8 cellular contexts compared by ENCODE assay signal in genomic region chr6:159729598-159729997, GRCh38. TPM values are rescaled to one million over a fixed set of nuclear protein-coding genes. Genes with fewer than 3 reads are reported as not detected.
A peak's percentile ranks its signal among the peaks of the same experiment; 100 is the strongest.
DNase-seq lines count a peak whose midpoint lies in the region; ATAC-seq, FAIRE-seq and TF ChIP-seq lines count a peak whose summit lies in the region.

No MANE protein-coding gene starts in this region.

- H3K79me2 ChIP-seq in KMS-11 (ENCODE audit: insufficient read depth, low read depth), result peaks cover 92% of the 10 kb centered on the region

- H2AFZ ChIP-seq in KMS-11 (ENCODE audit: low read depth), result no peak overlapping the region

- peaks cover 0 to 6% (median 0%) of the 10 kb centered on the region in 11 donors for H3K9me3 Mint-ChIP-seq in naive thymus-derived CD4-positive, alpha-beta T cell

- H3K36me3 ChIP-seq in KMS-11 (ENCODE audit: insufficient read depth) (no peaks in the 10 kb centered on the region; the same call in 1 of the 2 replicates), breast epithelium (no peaks in the 10 kb centered on the region)
- peaks cover 0 to 5% (median 0%) of the 10 kb centered on the region in 3 experiments for H3K36me3 ChIP-seq in naive thymus-derived CD4-positive, alpha-beta T cell (ENCODE audit: control insufficient read depth in 2 of 3, insufficient read depth in 3 of 3, low read length in 3 of 3)

- POLR2A ChIA-PET in naive thymus-derived CD4-positive, alpha-beta T cell (lab: Charles Lee), result interaction anchor here (1.0 to 5.8 kb wide), 5 partner anchors 9 to 240 kb away, joined by 3 to 115 read pairs (median 32); partner anchors contain the start of genes ACAT2, MRPL18, SOD2 and TCP1

- H3K4me1 ChIP-seq in KMS-11 (ENCODE audit: low read depth, poor library complexity, severe bottlenecking), result peaks cover 48% of the 10 kb centered on the region
- peaks cover 0 to 4% of the 10 kb centered on the region in 2 donors for H3K4me1 ChIP-seq in breast epithelium
- H3K4me1 ChIP-seq in naive thymus-derived CD4-positive, alpha-beta T cell (ENCODE audit: control insufficient read depth in 2 of 2, insufficient read depth in 2 of 2, low read length in 2 of 2), result peaks cover 37 to 41% of the 10 kb centered on the region in 2 donors

- H3K27ac ChIP-seq in KMS-11 (peak overlapping the region; percentile 4; the same call in 1 of the 2 replicates), breast epithelium (peak overlapping the region; percentile 19 to 54)
- H3K27ac ChIP-seq in naive thymus-derived CD4-positive, alpha-beta T cell (ENCODE audit: low read depth, low read length), result peak overlapping the region; percentile 91

- H3K27me3 ChIP-seq in KMS-11 (ENCODE audit: insufficient read depth, low read depth), result no peaks in the 10 kb centered on the region
- no peaks in the 10 kb centered on the region for H3K27me3 ChIP-seq in breast epithelium
- H3K27me3 ChIP-seq in naive thymus-derived CD4-positive, alpha-beta T cell (ENCODE audit: control insufficient read depth in 2 of 2, insufficient read depth in 2 of 2, low read length in 2 of 2), result no peaks in the 10 kb centered on the region

- peaks cover 0 to 14% (median 3%) of the 10 kb centered on the region in 5 donors for H3K36me3 Mint-ChIP-seq in naive thymus-derived CD4-positive, alpha-beta T cell

- H3K9ac ChIP-seq in KMS-11, result peak overlapping the region; percentile 96; the same call in 1 of the 2 replicates

- H3K9me3 ChIP-seq in breast epithelium, result no peaks in the 10 kb centered on the region
- H3K9me3 ChIP-seq in naive thymus-derived CD4-positive, alpha-beta T cell (ENCODE audit: control insufficient read depth in 2 of 3, low read length in 3 of 3), result no peaks in the 10 kb centered on the region

- H4K20me1 ChIP-seq in KMS-11 (ENCODE audit: insufficient read depth), result peaks cover 41% of the 10 kb centered on the region

- peak; percentile 81 for FAIRE-seq in GM12891 (lab: Jason Lieb, UNC)

- H3K4me3 ChIP-seq in KMS-11 (IDR thresholded peaks at IDR 0.05; ENCODE audit: insufficient read depth, low read depth, low read length) (no peak overlapping the region), breast epithelium (peak overlapping the region; percentile 88 to 96 (median 93))
- H3K4me3 ChIP-seq in naive thymus-derived CD4-positive, alpha-beta T cell (ENCODE audit: low read length), result peak overlapping the region; percentile 89

- CTCF ChIA-PET in naive thymus-derived CD4-positive, alpha-beta T cell (lab: Charles Lee), result interaction anchor here (1.3 to 1.4 kb wide), 2 partner anchors 38 to 61 kb away, joined by 4 to 5 read pairs; no protein-coding TSS in a partner anchor

- peaks cover 39 to 80% (median 70%) of the 10 kb centered on the region in 7 donors for H3K4me1 Mint-ChIP-seq in naive thymus-derived CD4-positive, alpha-beta T cell

- peak overlapping the region; percentile 85 to 96 (median 92) for H3K4me3 Mint-ChIP-seq in naive thymus-derived CD4-positive, alpha-beta T cell

- TF ChIP-seq CTCF in KMS-11 (conservative IDR thresholded peaks at IDR 0.05; ENCODE audit: low read depth, low read length) (no peak), breast epithelium (IDR thresholded peaks at IDR 0.05) (no peak)

- DNase-seq in GM12891 (ENCODE audit: insufficient read length, low spot score) (peak; percentile 8), breast epithelium (ENCODE audit: low spot score in 2 of 2) (no peak), pons (ENCODE audit: low spot score) (no peak), NCI-H2081 treated with DMSO at 0.1 percent for 48 hours (lab: John Stamatoyannopoulos, UW) (no peak), GOT3 (lab: John Stamatoyannopoulos, UW) (no peak)
- no peak for DNase-seq in naive thymus-derived CD4-positive, alpha-beta T cell

- TF ChIP-seq POLR2A in GM12891 (IDR thresholded peaks at IDR 0.05; ENCODE audit: low read depth, low read length) (no peak), breast epithelium (IDR thresholded peaks at IDR 0.05) (no peak)

- H3K4me2 ChIP-seq in KMS-11, result peak overlapping the region; percentile 81

- intact Hi-C loops in breast epithelium (cut with DNase I; ENCODE audit: low total_unique reads), result no loop called here
- intact Hi-C loops in naive thymus-derived CD4-positive, alpha-beta T cell (cut with micrococcal nuclease), result loop anchor here (2.0 to 10.0 kb wide), 4 partner anchors 15 to 1543 kb away; partner anchors contain the start of genes AGPAT4 (in 1 of the 2), EZR (in 1 of the 2) and TAGAP (in 1 of the 2)

- no peak for ATAC-seq in naive thymus-derived CD4-positive, alpha-beta T cell
- no peak for ATAC-seq in GM18511 (IDR thresholded peaks at IDR 0.05; ENCODE audit: unreplicated experiment)

- peak overlapping the region in 7 of 9 donors; percentile 58 to 95 (median 92) for H3K27ac Mint-ChIP-seq in naive thymus-derived CD4-positive, alpha-beta T cell

- H3K27me3 Mint-ChIP-seq in naive thymus-derived CD4-positive, alpha-beta T cell, result peaks cover 0 to 6% (median 0%) of the 10 kb centered on the region in 5 donors

TF ChIP-seq in GM12891, 5 proteins besides CTCF, POLR2A, EP300 and RAD21:
- TF ChIP-seq TAF1 (IDR thresholded peaks at IDR 0.05; ENCODE audit: low read depth, low read length) (no peak), SPI1 (IDR thresholded peaks at IDR 0.05; ENCODE audit: low read depth, low read length) (peak; percentile 90), PAX5 (IDR thresholded peaks at IDR 0.05; ENCODE audit: insufficient read depth, low read length, severe bottlenecking) (no peak)

RNA-seq across cellular contexts. Expression of gene WTAP, which starts 2.3 kb away (rescaled TPM):
- polyA plus RNA-seq in GM12891 (2012; ENCODE audit: low read depth, missing spikeins), result 37.1 TPM
- total RNA-seq in breast epithelium, result 100 to 1,000 TPM; 115 to 153 (median 116) TPM
- total RNA-seq in naive thymus-derived CD4-positive, alpha-beta T cell, result 100 to 1,000 TPM; 117 to 152 (median 141) TPM
- 100 to 1,000 TPM; 131 to 133 TPM for polyA plus RNA-seq in naive thymus-derived CD4-positive, alpha-beta T cell

RNA-seq across cellular contexts. Expression of gene ACAT2, which starts 32.2 kb away (rescaled TPM):
- 66.7 TPM for polyA plus RNA-seq in GM12891 (2012; ENCODE audit: low read depth, missing spikeins)
- total RNA-seq in breast epithelium, result 10 to 100 TPM in 2 of 3 donors, 1 to 10 TPM in 1; 9.4 to 10.5 (median 10.1) TPM
- 10 to 100 TPM; 18.5 to 53.9 (median 28.0) TPM for total RNA-seq in naive thymus-derived CD4-positive, alpha-beta T cell
- polyA plus RNA-seq in naive thymus-derived CD4-positive, alpha-beta T cell, result 10 to 100 TPM; 29.1 to 43.1 TPM

RNA-seq across cellular contexts. Expression of gene SOD2, which starts 36.6 kb away (rescaled TPM):
- 27.8 TPM for polyA plus RNA-seq in GM12891 (2012; ENCODE audit: low read depth, missing spikeins)
- 1,000 to 10,000 TPM in 2 of 3 donors, 100 to 1,000 TPM in 1; 999 to 1,273 (median 1,163) TPM for total RNA-seq in breast epithelium
- total RNA-seq in naive thymus-derived CD4-positive, alpha-beta T cell, result 100 to 1,000 TPM in 4 of 5 experiments, 10 to 100 TPM in 1; 80.2 to 306 (median 105) TPM
- 100 to 1,000 TPM; 114 to 128 TPM for polyA plus RNA-seq in naive thymus-derived CD4-positive, alpha-beta T cell

RNA-seq across cellular contexts. Expression of gene TCP1, which starts 59.8 kb away (rescaled TPM):
- polyA plus RNA-seq in GM12891 (2012; ENCODE audit: low read depth, missing spikeins), result 187 TPM
- total RNA-seq in breast epithelium, result 100 to 1,000 TPM; 119 to 151 (median 137) TPM
- 100 to 1,000 TPM; 147 to 225 (median 154) TPM for total RNA-seq in naive thymus-derived CD4-positive, alpha-beta T cell
- 100 to 1,000 TPM in 1 of 2 donors, 10 to 100 TPM in 1; 63.3 to 111 TPM for polyA plus RNA-seq in naive thymus-derived CD4-positive, alpha-beta T cell

Comparison
In these comparisons a context has a peak if more than half of its experiments do, and no peak if none do; other contexts are left out.
1. H3K27ac ChIP-seq: peak in every context shown above with its lines; median percentile 91 in naive thymus-derived CD4-positive, alpha-beta T cell; 36 in breast epithelium; 4 in KMS-11.